Comparison of ENCODE assay signal across 23 cellular contexts in genomic region chr19:51586799-51587198, GRCh38. TPM values are rescaled to one million over a fixed set of nuclear protein-coding genes. Genes with fewer than 3 reads are reported as not detected.
DNase-seq lines count a peak whose midpoint lies in the region; ATAC-seq, FAIRE-seq and TF ChIP-seq lines count a peak whose summit lies in the region.
"Had no signal": no experiment of that assay in that cellular context is flagged by ENCODE, and none has a peak within 500 bp of the region (broad histone marks: within the 10 kb centered on the region; RNA-seq: fewer than 3 reads in every experiment).

No MANE protein-coding gene starts in this region.

- no peak overlapping the region for H2AK9ac ChIP-seq in IMR-90 (replicated peaks; ENCODE audit: low read depth, low read length, poor library complexity)

- H3K14ac ChIP-seq in IMR-90 (replicated peaks; ENCODE audit: low read depth, low read length): no peak overlapping the region

- no peaks in the 10 kb centered on the region; a peak in 2 of 4 replicates for H3K79me1 ChIP-seq in IMR-90 (ENCODE audit: low read depth in 1 of 2, low read length in 2 of 2)

- no peak overlapping the region for H2BK5ac ChIP-seq in IMR-90 (ENCODE audit: low read depth, low read length, poor library complexity, severe bottlenecking)

- H3K18ac ChIP-seq in IMR-90 (ENCODE audit: low read depth, low read length): no peak overlapping the region

- H3K27me3 ChIP-seq in IMR-90 (ENCODE audit: control insufficient read depth, insufficient read depth, low read length) (no peaks in the 10 kb centered on the region), K562 (ENCODE audit: control insufficient read depth in 2 of 2, insufficient read depth in 2 of 2, low read length in 2 of 2) (no peaks in the 10 kb centered on the region)
- H3K27me3 ChIP-seq: BE2C; BLaER1 treated with 17β-estradiol and CSF1 and Interleukin-3, amounts not matched to agents 10 nM and 100 nM had no signal

- H2BK120ac ChIP-seq in IMR-90 (ENCODE audit: low read depth, low read length): no peak overlapping the region

- dilution Hi-C loops in IMR-90 (cut with HindIII; ENCODE audit: low sequenced_read_pairs, unreplicated experiment): no loop called here

- no peak overlapping the region for H3K23ac ChIP-seq in IMR-90 (ENCODE audit: low read depth, low read length)

- no peak overlapping the region for H2BK15ac ChIP-seq in IMR-90 (ENCODE audit: low read depth, low read length)

- no peak for TF ChIP-seq POLR2A in IMR-90 (IDR thresholded peaks at IDR 0.05; ENCODE audit: low read depth, low read length)
- no peak for TF ChIP-seq POLR2A in K562 (conservative IDR thresholded peaks at IDR 0.05)

- no peak for ATAC-seq in IMR-90 (ENCODE audit: low read depth)
- ATAC-seq in K562: no peak
- ATAC-seq in activated naive CD8-positive, alpha-beta T cell treated with anti-CD3 and anti-CD28 coated beads, Interleukin-2, amount 50 U/mL, for 24 hours: no peak
- ATAC-seq: A549 had no signal

- no peak overlapping the region for H4K8ac ChIP-seq in IMR-90 (ENCODE audit: low read depth in 2 of 2, low read length in 2 of 2)

- H3K9me3 Mint-ChIP-seq in Calu3 (ENCODE audit: low read depth, unreplicated experiment) (peaks cover 28% of the 10 kb centered on the region), endothelial cell (ENCODE audit: unreplicated experiment) (no peaks in the 10 kb centered on the region)
- H3K9me3 Mint-ChIP-seq in activated naive CD8-positive, alpha-beta T cell treated with anti-CD3 and anti-CD28 coated beads, Interleukin-2, amount 50 U/mL, for 24 hours: peaks cover 58% of the 10 kb centered on the region

- TF ChIP-seq CTCF in Calu3 (IDR thresholded peaks at IDR 0.05; ENCODE audit: unreplicated experiment) (no peak), IMR-90 (conservative IDR thresholded peaks at IDR 0.05; ENCODE audit: low read depth, low read length) (no peak), K562 (IDR thresholded peaks at IDR 0.05 in 2 of 3, conservative IDR thresholded peaks at IDR 0.05 in 1 of 3; ENCODE audit: insufficient read depth in 2 of 3, low read depth in 1 of 3, low read length in 3 of 3) (no peak), endothelial cell (IDR thresholded peaks at IDR 0.05; ENCODE audit: unreplicated experiment) (no peak)

- H3K4me1 ChIP-seq in IMR-90 (ENCODE audit: control insufficient read depth, insufficient read depth, low read length): no peaks in the 10 kb centered on the region
- peaks cover 0 to 3% of the 10 kb centered on the region in 2 experiments; a peak in 1 of 5 replicates for H3K4me1 ChIP-seq in K562 (replicated peaks in 1 of 2; ENCODE audit: control insufficient read depth in 2 of 2, insufficient read depth in 2 of 2, low read length in 2 of 2)
- H3K4me1 ChIP-seq: A549, BE2C had no signal

- H3K9me3 ChIP-seq in IMR-90 (ENCODE audit: control insufficient read depth, insufficient read depth, low read length) (peaks cover 21% of the 10 kb centered on the region), K562 (replicated peaks; ENCODE audit: control insufficient read depth, insufficient read depth, low read depth, low read length) (peaks cover 53% of the 10 kb centered on the region)
- H3K9me3 ChIP-seq: BE2C had no signal

- H3K4me3 Mint-ChIP-seq in Calu3 (ENCODE audit: low read depth, unreplicated experiment): no peak overlapping the region
- peak overlapping the region; percentile 82 for H3K4me3 Mint-ChIP-seq in endothelial cell (ENCODE audit: unreplicated experiment)
- no peak overlapping the region for H3K4me3 Mint-ChIP-seq in activated naive CD8-positive, alpha-beta T cell treated with anti-CD3 and anti-CD28 coated beads, Interleukin-2, amount 50 U/mL, for 24 hours
- H3K4me3 Mint-ChIP-seq: CD14-positive monocyte; CD4-positive, alpha-beta T cell; CD8-positive, alpha-beta memory T cell had no signal

- no peak overlapping the region for H4K91ac ChIP-seq in IMR-90 (ENCODE audit: insufficient read depth, low read depth, low read length)

- H3K36me3 Mint-ChIP-seq in Calu3 (ENCODE audit: insufficient read depth, unreplicated experiment): peaks cover 8% of the 10 kb centered on the region
- H3K36me3 Mint-ChIP-seq in endothelial cell (ENCODE audit: low read depth, unreplicated experiment): peaks cover 60% of the 10 kb centered on the region
- peaks cover 75% of the 10 kb centered on the region for H3K36me3 Mint-ChIP-seq in activated naive CD8-positive, alpha-beta T cell treated with anti-CD3 and anti-CD28 coated beads, Interleukin-2, amount 50 U/mL, for 24 hours (ENCODE audit: low read depth)

- CTCF ChIA-PET in Calu3 (lab: Charles Lee) (no interaction called here), IMR-90 (lab: Yijun Ruan, JAX) (no interaction called here), K562 (lab: Yijun Ruan, JAX; ENCODE audit: low intra/inter-chr PET ratio) (no interaction called here)

- H3K4me1 Mint-ChIP-seq in Calu3 (ENCODE audit: low read depth, unreplicated experiment) (no peaks in the 10 kb centered on the region), endothelial cell (ENCODE audit: unreplicated experiment) (no peaks in the 10 kb centered on the region)
- H3K4me1 Mint-ChIP-seq in activated naive CD8-positive, alpha-beta T cell treated with anti-CD3 and anti-CD28 coated beads, Interleukin-2, amount 50 U/mL, for 24 hours: no peaks in the 10 kb centered on the region
- H3K4me1 Mint-ChIP-seq: CD8-positive, alpha-beta memory T cell had no signal

- no peak overlapping the region for H2BK20ac ChIP-seq in IMR-90 (ENCODE audit: low read depth, low read length)

- no peak overlapping the region for H3K27ac ChIP-seq in IMR-90 (ENCODE audit: insufficient read depth, low read length)
- H3K27ac ChIP-seq in K562 (ENCODE audit: extremely low read depth, low read depth, low read length): no peak overlapping the region
- H3K27ac ChIP-seq: A549; BLaER1 treated with 17β-estradiol and CSF1 and Interleukin-3, amounts not matched to agents 10 nM and 100 nM; GM23248 had no signal

- no peak for TF ChIP-seq EP300 in K562 (IDR thresholded peaks at IDR 0.05; ENCODE audit: low read length)

- peak; percentile 42 for FAIRE-seq in K562 (lab: Jason Lieb, UNC)
- FAIRE-seq: A549, G401.6, GM19239, H1 had no signal

- TF ChIP-seq RAD21 in IMR-90 (IDR thresholded peaks at IDR 0.05; ENCODE audit: low read length) (no peak), K562 (CRISPR knock-in tag; conservative IDR thresholded peaks at IDR 0.05 in 1 of 2, IDR thresholded peaks at IDR 0.05 in 1 of 2) (no peak)

- DNase-seq in Calu3 (no peak), IMR-90 (no peak), K562 (ENCODE audit: extremely low read depth in 1 of 4, low spot score in 3 of 4) (no peak), endothelial cell (ENCODE audit: low spot score) (no peak), islet precursor cell (no peak), DMS53 (lab: John Stamatoyannopoulos, UW) (no peak), cardiac septum (ENCODE audit: low spot score) (no peak)
- DNase-seq in activated naive CD8-positive, alpha-beta T cell treated with anti-CD3 and anti-CD28 coated beads, Interleukin-2, amount 50 U/mL, for 24 hours: no peak
- DNase-seq: 8988T; ACHN; BE2C; CD4-positive, alpha-beta T cell; CD8-positive, alpha-beta memory T cell; DND-41; GM23248; H7; HCEC 1CT had no signal

- no peak overlapping the region for H4K5ac ChIP-seq in IMR-90 (ENCODE audit: low read depth, low read length)

- H3K36me3 ChIP-seq in IMR-90 (ENCODE audit: control insufficient read depth, insufficient read depth, low read length) (peaks cover 27% of the 10 kb centered on the region), K562 (ENCODE audit: control insufficient read depth, insufficient read depth, low read length) (peaks cover 79% of the 10 kb centered on the region)

- H3K27me3 Mint-ChIP-seq in Calu3 (ENCODE audit: unreplicated experiment) (no peaks in the 10 kb centered on the region), endothelial cell (ENCODE audit: unreplicated experiment) (no peaks in the 10 kb centered on the region)
- no peaks in the 10 kb centered on the region for H3K27me3 Mint-ChIP-seq in activated naive CD8-positive, alpha-beta T cell treated with anti-CD3 and anti-CD28 coated beads, Interleukin-2, amount 50 U/mL, for 24 hours
- H3K27me3 Mint-ChIP-seq: CD4-positive, alpha-beta T cell; CD8-positive, alpha-beta memory T cell had no signal

- H3K56ac ChIP-seq in IMR-90 (ENCODE audit: extremely low read depth, insufficient read depth, low read length): no peak overlapping the region

- H3K4ac ChIP-seq in IMR-90 (ENCODE audit: low read depth, low read length): no peak overlapping the region

- POLR2A ChIA-PET in IMR-90 (lab: Charles Lee; ENCODE audit: unreplicated experiment) (no interaction called here), K562 (lab: Yijun Ruan, JAX) (interaction anchor here (0.8 kb wide), 1 partner anchor 477 kb away, joined by 3 read pairs; no protein-coding TSS in a partner anchor)

- WGBS in IMR-90 (ENCODE audit: extremely low coverage in 2 of 2, insufficient read length in 1 of 2), 2 experiments: no CpG with 5 or more reads among the region's 4 CpGs
- WGBS in K562 (ENCODE audit: insufficient coverage, low coverage, missing lambda C conversion rate): 98% methylated on average over 4 of the region's 4 CpGs

- no peak overlapping the region for H2AFZ ChIP-seq in IMR-90 (replicated peaks; ENCODE audit: low read length, poor library complexity)
- H2AFZ ChIP-seq in K562 (ENCODE audit: low read depth, low read length): no peak overlapping the region
- H2AFZ ChIP-seq: GM23248 had no signal

- in situ Hi-C loops in IMR-90 (cut with MboI; ENCODE audit: low sequenced_read_pairs): no loop called here
- in situ Hi-C loops in K562 (cut with MboI): no loop called here

- H3K4me3 ChIP-seq in IMR-90 (ENCODE audit: insufficient read depth, low read depth, low read length): no peak overlapping the region
- H3K4me3 ChIP-seq in K562: no peak overlapping the region
- H3K4me3 ChIP-seq: A549, GM23248 had no signal

- H3K79me2 ChIP-seq in K562 (ENCODE audit: control insufficient read depth, insufficient read depth, low read length): no peaks in the 10 kb centered on the region; the same call in 2 of the 3 replicates

- no peak overlapping the region for H3K4me2 ChIP-seq in IMR-90 (ENCODE audit: low read depth, low read length)
- no peak overlapping the region for H3K4me2 ChIP-seq in K562 (ENCODE audit: insufficient read depth, low read length)
- H3K4me2 ChIP-seq: A549; BLaER1 treated with 17β-estradiol and CSF1 and Interleukin-3, amounts not matched to agents 10 nM and 100 nM had no signal

- H3K27ac Mint-ChIP-seq in Calu3 (ENCODE audit: unreplicated experiment) (peak overlapping the region; percentile 33), endothelial cell (ENCODE audit: unreplicated experiment) (no peak overlapping the region)
- no peak overlapping the region for H3K27ac Mint-ChIP-seq in activated naive CD8-positive, alpha-beta T cell treated with anti-CD3 and anti-CD28 coated beads, Interleukin-2, amount 50 U/mL, for 24 hours
- H3K27ac Mint-ChIP-seq: CD4-positive, alpha-beta T cell; CD8-positive, alpha-beta memory T cell had no signal

- H4K20me1 ChIP-seq in IMR-90 (ENCODE audit: insufficient read depth, low read length) (no peaks in the 10 kb centered on the region), K562 (replicated peaks; ENCODE audit: control insufficient read depth, insufficient read depth, low read length) (no peaks in the 10 kb centered on the region)
- H4K20me1 ChIP-seq: BLaER1 treated with 17β-estradiol and CSF1 and Interleukin-3, amounts not matched to agents 10 nM and 100 nM had no signal

- H3K9ac ChIP-seq in IMR-90 (ENCODE audit: low read depth, low read length) (no peak overlapping the region), K562 (ENCODE audit: insufficient read depth in 1 of 2, low read depth in 2 of 2, low read length in 2 of 2) (no peak overlapping the region)
- H3K9ac ChIP-seq: BLaER1 treated with 17β-estradiol and CSF1 and Interleukin-3, amounts not matched to agents 10 nM and 100 nM; GM23248 had no signal

- H2AK5ac ChIP-seq in IMR-90 (ENCODE audit: low read depth, low read length): no peak overlapping the region

- BruUV-seq in Calu3 (replicated peaks; lab: Mats Ljungman, UMichigan) (no TSS peak), IMR-90 (replicated peaks; lab: Mats Ljungman, UMichigan) (TSS peak; percentile 19), K562 (replicated peaks; lab: Mats Ljungman, UMichigan) (no TSS peak)

- intact Hi-C loops in Calu3 (cut with micrococcal nuclease; ENCODE audit: unreplicated experiment) (no loop called here), IMR-90 (cut with micrococcal nuclease) (no loop called here), K562 (cut with micrococcal nuclease) (no loop called here), cardiac septum (cut with DNase I) (no loop called here)

- no peaks in the 10 kb centered on the region for H3K9me1 ChIP-seq in IMR-90 (ENCODE audit: insufficient read depth, low read length)
- no peaks in the 10 kb centered on the region for H3K9me1 ChIP-seq in K562 (ENCODE audit: control insufficient read depth, insufficient read depth, low read length)

RNA-seq across cellular contexts. Expression of gene ZNF175, which starts 15.7 kb away (rescaled TPM):
- total RNA-seq in Calu3 (2022): 10.2 and 16.1 TPM in 2 replicates
- total RNA-seq in IMR-90 (2012; rRNA removed): 6.4 and 8.4 TPM in 2 replicates
- polyA plus RNA-seq in IMR-90 (2012; rRNA removed): 3.3 and 3.6 TPM in 2 replicates
- 0.65 and 0.84 TPM in 2 replicates for polyA plus RNA-seq in IMR-90 (2012; cell fraction: cytosol; rRNA removed)
- 4.6 and 15.9 TPM in 2 replicates for polyA plus RNA-seq in IMR-90 (2012; cell fraction: nucleus; rRNA removed; ENCODE audit: low replicate concordance)
- total RNA-seq in K562 (2011; cell fraction: chromatin; rRNA removed; ENCODE audit: low replicate concordance): 53.3 and 97.8 TPM in 2 replicates
- 31.9 and 40.5 TPM in 2 replicates for total RNA-seq in K562 (2011; cell fraction: nucleolus; rRNA removed)
- total RNA-seq in K562 (2011; cell fraction: nucleoplasm; rRNA removed): 60.0 and 79.1 TPM in 2 replicates
- 5.8 and 6.6 TPM in 2 replicates for total RNA-seq in K562 (2014; rRNA removed)
- total RNA-seq in K562 (2014; rRNA removed; fragmentation: Illumina TruSeq; extraction: Trizol): 19.0 and 22.1 TPM in 2 replicates
- total RNA-seq in K562 (2015; rRNA removed; fragmentation: Illumina TruSeq; extraction: Trizol): 13.9 and 14.0 TPM in 2 replicates
- total RNA-seq in K562 (2021): 19.5 and 23.7 TPM in 2 replicates
- 37.1 and 37.9 TPM in 2 replicates for polyA plus RNA-seq in K562 (2011; rRNA removed)
- polyA plus RNA-seq in K562 (2011; cell fraction: cytosol; rRNA removed): 5.6 and 11.8 TPM in 2 replicates
- 40.2 and 52.7 TPM in 2 replicates for polyA plus RNA-seq in K562 (2011; cell fraction: nucleus; rRNA removed)
- polyA plus RNA-seq in K562 (2012): 23.6 and 33.7 TPM in 2 replicates
- 17.5 and 21.4 TPM in 2 replicates for polyA plus RNA-seq in K562 (2014; fragmentation: Illumina TruSeq; extraction: Trizol)
- 1 to 10 TPM; 3.7 to 4.4 TPM for polyA plus RNA-seq in K562 (2014; fragmentation: Nextera tagmentation; extraction: Ambion mirVana)
- 11.1 and 12.8 TPM in 2 replicates for polyA plus RNA-seq in K562 (2014; rRNA removed)
- 38.3 and 54.3 TPM in 2 replicates for polyA minus RNA-seq in K562 (2011; rRNA and poly(A)+ RNA removed)
- polyA minus RNA-seq in K562 (2011; cell fraction: cytosol; rRNA and poly(A)+ RNA removed): 13.5 and 26.7 TPM in 2 replicates
- 19.4 and 42.9 TPM in 2 replicates for polyA minus RNA-seq in K562 (2011; cell fraction: nucleus; rRNA and poly(A)+ RNA removed)
- total RNA-seq in endothelial cell (ENCODE audit: unreplicated experiment): 18.3 TPM
- 7.8 TPM for total RNA-seq in cardiac septum

RNA-seq across cellular contexts. Expression of gene SIGLEC5, which starts 43.4 kb away (rescaled TPM):
- total RNA-seq in Calu3 (2022): not detected in 2 replicates
- not detected in 2 replicates for total RNA-seq in IMR-90 (2012; rRNA removed)
- not detected in 2 replicates for polyA plus RNA-seq in IMR-90 (2012; rRNA removed)
- polyA plus RNA-seq in IMR-90 (2012; cell fraction: cytosol; rRNA removed): not detected in 2 replicates
- polyA plus RNA-seq in IMR-90 (2012; cell fraction: nucleus; rRNA removed; ENCODE audit: low replicate concordance): not detected in 2 replicates
- not detected in 2 replicates for total RNA-seq in K562 (2011; cell fraction: chromatin; rRNA removed; ENCODE audit: low replicate concordance)
- total RNA-seq in K562 (2011; cell fraction: nucleolus; rRNA removed): not detected in 2 replicates
- total RNA-seq in K562 (2011; cell fraction: nucleoplasm; rRNA removed): not detected in 2 replicates
- total RNA-seq in K562 (2014; rRNA removed): not detected in 2 replicates
- total RNA-seq in K562 (2014; rRNA removed; fragmentation: Illumina TruSeq; extraction: Trizol): not detected in 2 replicates
- total RNA-seq in K562 (2015; rRNA removed; fragmentation: Illumina TruSeq; extraction: Trizol): 0.14 TPM in 1 of 2 replicates, not detected in the other
- total RNA-seq in K562 (2021): not detected in 2 replicates
- not detected in 2 replicates for polyA plus RNA-seq in K562 (2011; rRNA removed)
- polyA plus RNA-seq in K562 (2011; cell fraction: cytosol; rRNA removed): not detected in 2 replicates
- polyA plus RNA-seq in K562 (2011; cell fraction: nucleus; rRNA removed): not detected in 2 replicates
- polyA plus RNA-seq in K562 (2012): 0.04 TPM in 1 of 2 replicates, not detected in the other
- not detected in 2 replicates for polyA plus RNA-seq in K562 (2014; fragmentation: Illumina TruSeq; extraction: Trizol)
- polyA plus RNA-seq in K562 (2014; fragmentation: Nextera tagmentation; extraction: Ambion mirVana): not detected
- polyA plus RNA-seq in K562 (2014; rRNA removed): not detected in 2 replicates
- polyA minus RNA-seq in K562 (2011; rRNA and poly(A)+ RNA removed): not detected in 2 replicates
- not detected in 2 replicates for polyA minus RNA-seq in K562 (2011; cell fraction: cytosol; rRNA and poly(A)+ RNA removed)
- not detected in 2 replicates for polyA minus RNA-seq in K562 (2011; cell fraction: nucleus; rRNA and poly(A)+ RNA removed)
- not detected for total RNA-seq in endothelial cell (ENCODE audit: unreplicated experiment)
- total RNA-seq in cardiac septum: 0.94 TPM
- total RNA-seq: CD4-positive, alpha-beta T cell; GM23248; H1; H7 had no signal
- polyA plus RNA-seq: A549; CD8-positive, alpha-beta memory T cell; GM23248; H1 had no signal

RNA-seq across cellular contexts. Expression of gene SIGLEC6, which starts 55.3 kb away (rescaled TPM):
- total RNA-seq in Calu3 (2022): not detected in 2 replicates
- total RNA-seq in IMR-90 (2012; rRNA removed): not detected in 2 replicates
- not detected in 2 replicates for polyA plus RNA-seq in IMR-90 (2012; rRNA removed)
- polyA plus RNA-seq in IMR-90 (2012; cell fraction: cytosol; rRNA removed): not detected in 2 replicates
- not detected in 2 replicates for polyA plus RNA-seq in IMR-90 (2012; cell fraction: nucleus; rRNA removed; ENCODE audit: low replicate concordance)
- total RNA-seq in K562 (2011; cell fraction: chromatin; rRNA removed; ENCODE audit: low replicate concordance): 0.67 TPM in 1 of 2 replicates, not detected in the other
- 0.26 and 0.67 TPM in 2 replicates for total RNA-seq in K562 (2011; cell fraction: nucleolus; rRNA removed)
- 0.46 and 0.51 TPM in 2 replicates for total RNA-seq in K562 (2011; cell fraction: nucleoplasm; rRNA removed)
- 1.00 and 1.0 TPM in 2 replicates for total RNA-seq in K562 (2014; rRNA removed)
- total RNA-seq in K562 (2014; rRNA removed; fragmentation: Illumina TruSeq; extraction: Trizol): 0.73 TPM in 2 replicates
- total RNA-seq in K562 (2015; rRNA removed; fragmentation: Illumina TruSeq; extraction: Trizol): 17.5 and 21.9 TPM in 2 replicates
- 0.58 and 0.71 TPM in 2 replicates for total RNA-seq in K562 (2021)
- polyA plus RNA-seq in K562 (2011; rRNA removed): 0.57 and 1.8 TPM in 2 replicates
- 0.49 and 1.0 TPM in 2 replicates for polyA plus RNA-seq in K562 (2011; cell fraction: cytosol; rRNA removed)
- 1.4 and 2.2 TPM in 2 replicates for polyA plus RNA-seq in K562 (2011; cell fraction: nucleus; rRNA removed)
- polyA plus RNA-seq in K562 (2012): 7.2 and 41.7 TPM in 2 replicates
- polyA plus RNA-seq in K562 (2014; fragmentation: Illumina TruSeq; extraction: Trizol): 0.59 and 0.65 TPM in 2 replicates
- under 1 TPM; 0.03 to 0.13 TPM for polyA plus RNA-seq in K562 (2014; fragmentation: Nextera tagmentation; extraction: Ambion mirVana)
- 0.77 and 0.81 TPM in 2 replicates for polyA plus RNA-seq in K562 (2014; rRNA removed)
- 0.81 and 1.6 TPM in 2 replicates for polyA minus RNA-seq in K562 (2011; rRNA and poly(A)+ RNA removed)
- polyA minus RNA-seq in K562 (2011; cell fraction: cytosol; rRNA and poly(A)+ RNA removed): not detected in 2 replicates
- 0.27 and 1.4 TPM in 2 replicates for polyA minus RNA-seq in K562 (2011; cell fraction: nucleus; rRNA and poly(A)+ RNA removed)
- total RNA-seq in endothelial cell (ENCODE audit: unreplicated experiment): not detected
- total RNA-seq in cardiac septum: 0.22 TPM
- total RNA-seq: CD8-positive, alpha-beta memory T cell; GM23248; H1; H7 had no signal
- polyA plus RNA-seq: A549; CD14-positive monocyte; CD8-positive, alpha-beta memory T cell; GM23248 had no signal

RNA-seq across cellular contexts. Expression of gene SIGLEC14, which starts 59.8 kb away (rescaled TPM):
- not detected in 2 replicates for total RNA-seq in Calu3 (2022)
- not detected in 2 replicates for total RNA-seq in IMR-90 (2012; rRNA removed)
- not detected in 2 replicates for polyA plus RNA-seq in IMR-90 (2012; rRNA removed)
- polyA plus RNA-seq in IMR-90 (2012; cell fraction: cytosol; rRNA removed): not detected in 2 replicates
- polyA plus RNA-seq in IMR-90 (2012; cell fraction: nucleus; rRNA removed; ENCODE audit: low replicate concordance): not detected in 2 replicates
- not detected in 2 replicates for total RNA-seq in K562 (2011; cell fraction: chromatin; rRNA removed; ENCODE audit: low replicate concordance)
- not detected in 2 replicates for total RNA-seq in K562 (2011; cell fraction: nucleolus; rRNA removed)
- total RNA-seq in K562 (2011; cell fraction: nucleoplasm; rRNA removed): not detected in 2 replicates
- total RNA-seq in K562 (2014; rRNA removed): not detected in 2 replicates
- total RNA-seq in K562 (2014; rRNA removed; fragmentation: Illumina TruSeq; extraction: Trizol): not detected in 2 replicates
- total RNA-seq in K562 (2015; rRNA removed; fragmentation: Illumina TruSeq; extraction: Trizol): 0.19 TPM in 1 of 2 replicates, not detected in the other
- total RNA-seq in K562 (2021): not detected in 2 replicates
- polyA plus RNA-seq in K562 (2011; rRNA removed): not detected in 2 replicates
- polyA plus RNA-seq in K562 (2011; cell fraction: cytosol; rRNA removed): 0.07 TPM in 1 of 2 replicates, not detected in the other
- not detected in 2 replicates for polyA plus RNA-seq in K562 (2011; cell fraction: nucleus; rRNA removed)
- polyA plus RNA-seq in K562 (2012): 0.22 and 1.0 TPM in 2 replicates
- polyA plus RNA-seq in K562 (2014; fragmentation: Illumina TruSeq; extraction: Trizol): not detected in 2 replicates
- not detected for polyA plus RNA-seq in K562 (2014; fragmentation: Nextera tagmentation; extraction: Ambion mirVana)
- not detected in 2 replicates for polyA plus RNA-seq in K562 (2014; rRNA removed)
- polyA minus RNA-seq in K562 (2011; rRNA and poly(A)+ RNA removed): not detected in 2 replicates
- not detected in 2 replicates for polyA minus RNA-seq in K562 (2011; cell fraction: cytosol; rRNA and poly(A)+ RNA removed)
- polyA minus RNA-seq in K562 (2011; cell fraction: nucleus; rRNA and poly(A)+ RNA removed): not detected in 2 replicates
- total RNA-seq in endothelial cell (ENCODE audit: unreplicated experiment): 0.21 TPM
- 1.2 TPM for total RNA-seq in cardiac septum
- total RNA-seq: GM23248, H1, H7 had no signal
- polyA plus RNA-seq: CD8-positive, alpha-beta memory T cell; GM23248; H1 had no signal
